In genomic region chr2:37602702-37603101, GRCh38 we compare ENCODE assay signal across 35 cellular contexts.
DNase-seq lines count a peak whose midpoint lies in the region; ATAC-seq, FAIRE-seq and TF ChIP-seq lines count a peak whose summit lies in the region.
"Had no signal": no experiment of that assay in that cellular context is flagged by ENCODE, and none has a peak within 500 bp of the region (broad histone marks: within the 10 kb centered on the region; RNA-seq: fewer than 3 reads in every experiment).

No MANE protein-coding gene starts in this region.

- no peak overlapping the region for H3K9ac ChIP-seq in OCI-LY3 (ENCODE audit: low read length)

- H3K4me2 ChIP-seq in OCI-LY3 (ENCODE audit: low read length) = peak overlapping the region; percentile 30

- no peak overlapping the region for H3K4me3 ChIP-seq in OCI-LY3 (ENCODE audit: low read length)
- H3K4me3 ChIP-seq: ascending aorta, cardiac muscle cell, coronary artery, HAP-1, lower lobe of right lung, MG63, Peyer's patch, skin epidermis had no signal

- no peak for ATAC-seq in natural killer cell
- ATAC-seq: esophagus mucosa, heart right ventricle, lower lobe of right lung had no signal

- peak overlapping the region; percentile 16 for H3K4me3 Mint-ChIP-seq in activated T-cell treated with anti-CD3 and anti-CD28 coated beads, Interleukin-2, amount 50 U/mL, for 24 hours
- peak overlapping the region; percentile 86 for H3K4me3 Mint-ChIP-seq in natural killer cell
- no peak overlapping the region for H3K4me3 Mint-ChIP-seq in glutamatergic neuron (ENCODE audit: unreplicated experiment)
- H3K4me3 Mint-ChIP-seq: activated T-helper 1 cell treated with anti-CD3 and anti-CD28 coated beads, Interleukin-12 subunit alpha, Interleukin-12 subunit beta, Interleukin-2, Interleukin-4 antibody, amounts not matched to agents 30 ng/mL and 10 ng/mL and 1 ng/mL, durations not matched to agents 14 hours and 24 hours and 36 hours; endodermal cell; nephron; type B pancreatic cell had no signal

- H3K36me3 ChIP-seq in OCI-LY3 (replicated peaks; ENCODE audit: low read depth, low read length) = no peaks in the 10 kb centered on the region
- H3K36me3 ChIP-seq: ascending aorta, cardiac muscle cell, HAP-1, heart right ventricle, lower lobe of right lung, MG63, Peyer's patch had no signal

- H3K27me3 Mint-ChIP-seq in activated T-cell treated with anti-CD3 and anti-CD28 coated beads, Interleukin-2, amount 50 U/mL, for 24 hours = no peaks in the 10 kb centered on the region
- H3K27me3 Mint-ChIP-seq in natural killer cell (ENCODE audit: low read depth in 2 of 2) = no peaks in the 10 kb centered on the region
- H3K27me3 Mint-ChIP-seq in glutamatergic neuron (ENCODE audit: unreplicated experiment) = no peaks in the 10 kb centered on the region
- H3K27me3 Mint-ChIP-seq: type B pancreatic cell had no signal

- H3K9me3 ChIP-seq in OCI-LY3 (ENCODE audit: insufficient read depth, low read length) = peaks cover 11% of the 10 kb centered on the region; the same call in 1 of the 2 replicates
- H3K9me3 ChIP-seq: HAP-1, Peyer's patch had no signal

- H3K36me3 Mint-ChIP-seq in activated T-cell treated with anti-CD3 and anti-CD28 coated beads, Interleukin-2, amount 50 U/mL, for 24 hours (ENCODE audit: low read depth) = peaks cover 29% of the 10 kb centered on the region
- H3K36me3 Mint-ChIP-seq in natural killer cell = peaks cover 62% of the 10 kb centered on the region
- H3K36me3 Mint-ChIP-seq in glutamatergic neuron (ENCODE audit: unreplicated experiment) = no peaks in the 10 kb centered on the region
- H3K36me3 Mint-ChIP-seq: type B pancreatic cell had no signal

- no peak for DNase-seq in activated T-cell treated with anti-CD3 and anti-CD28 coated beads, Interleukin-2, amount 50 U/mL, for 24 hours
- DNase-seq in activated T-cell treated with anti-CD3 and anti-CD28 coated beads for 4 hours (no peak), GM12891 (ENCODE audit: insufficient read length, low spot score) (no peak), natural killer cell (no peak), glutamatergic neuron (no peak), SKM-1 treated with dmso at 0.1 percent for 144 hours (lab: John Stamatoyannopoulos, UW; ENCODE audit: unreplicated experiment) (no peak), G401 (ENCODE audit: low spot score) (no peak)
- DNase-seq: ACHN, DND-41, endodermal cell, foreskin fibroblast, heart right ventricle, KG1, lower lobe of right lung, MG63, NCI-H1417, NCI-H2081 treated with DMSO at 0.1 percent for 48 hours, NCI-H226, NCI-H69, Peyer's patch, retina, SIG-M5, substantia nigra, SW 1271 had no signal

- intact Hi-C loops in natural killer cell (cut with micrococcal nuclease) = loop anchor here (2.0 kb wide), 1 partner anchor 22 kb away; no protein-coding TSS in a partner anchor

- H3K9me3 Mint-ChIP-seq in activated T-cell treated with anti-CD3 and anti-CD28 coated beads, Interleukin-2, amount 50 U/mL, for 24 hours = peaks cover 16% of the 10 kb centered on the region
- H3K9me3 Mint-ChIP-seq in natural killer cell (peaks cover 7 to 29% of the 10 kb centered on the region in 2 donors), glutamatergic neuron (ENCODE audit: unreplicated experiment) (no peaks in the 10 kb centered on the region)
- H3K9me3 Mint-ChIP-seq: type B pancreatic cell had no signal

- in situ Hi-C loops in G401 (cut with HindIII; ENCODE audit: low sequenced_read_pairs) = no loop called here

- H4K20me1 ChIP-seq in OCI-LY3 (ENCODE audit: insufficient read depth, low read length) = no peaks in the 10 kb centered on the region

- no peaks in the 10 kb centered on the region for H3K79me2 ChIP-seq in OCI-LY3 (ENCODE audit: low read length)

- H3K4me1 ChIP-seq in OCI-LY3 (ENCODE audit: low read length) = peaks cover 35% of the 10 kb centered on the region
- H3K4me1 ChIP-seq: HAP-1, Peyer's patch had no signal

- TF ChIP-seq CTCF in OCI-LY3 (IDR thresholded peaks at IDR 0.05; ENCODE audit: low read depth, low read length) (no peak), natural killer cell (IDR thresholded peaks at IDR 0.05) (no peak), glutamatergic neuron (IDR thresholded peaks at IDR 0.05; ENCODE audit: partially characterized antibody, unreplicated experiment) (no peak)

- H3K27ac ChIP-seq in OCI-LY3 (ENCODE audit: low read length) = no peak overlapping the region
- H3K27ac ChIP-seq: ascending aorta, cardiac muscle cell, coronary artery, heart right ventricle, lower lobe of right lung, Peyer's patch had no signal

- peaks cover 54% of the 10 kb centered on the region for H3K4me1 Mint-ChIP-seq in activated T-cell treated with anti-CD3 and anti-CD28 coated beads, Interleukin-2, amount 50 U/mL, for 24 hours (ENCODE audit: low read depth)
- H3K4me1 Mint-ChIP-seq in natural killer cell = peaks cover 63 to 70% of the 10 kb centered on the region in 2 donors
- H3K4me1 Mint-ChIP-seq in glutamatergic neuron (ENCODE audit: low read depth, unreplicated experiment) = no peaks in the 10 kb centered on the region
- H3K4me1 Mint-ChIP-seq: endodermal cell had no signal

- H3K27ac Mint-ChIP-seq in activated T-cell treated with anti-CD3 and anti-CD28 coated beads, Interleukin-2, amount 50 U/mL, for 24 hours = peak overlapping the region; percentile 55
- H3K27ac Mint-ChIP-seq in natural killer cell (peak overlapping the region; percentile 98 to 99), glutamatergic neuron (ENCODE audit: unreplicated experiment) (no peak overlapping the region)
- H3K27ac Mint-ChIP-seq: activated naive CD4-positive, alpha-beta T cell treated with anti-CD3 and anti-CD28 coated beads, Interleukin-2, amount 50 U/mL, for 72 hours; activated T-helper 1 cell treated with anti-CD3 and anti-CD28 coated beads, Interleukin-12 subunit alpha, Interleukin-12 subunit beta, Interleukin-2, Interleukin-4 antibody, amounts not matched to agents 30 ng/mL and 10 ng/mL and 1 ng/mL, durations not matched to agents 14 hours and 24 hours and 36 hours; endodermal cell; nephron; type B pancreatic cell had no signal

- H3K27me3 ChIP-seq in OCI-LY3 (ENCODE audit: low read depth, low read length) = no peaks in the 10 kb centered on the region
- H3K27me3 ChIP-seq: ascending aorta, cardiac muscle cell, heart right ventricle, MG63, Peyer's patch had no signal

- no peak overlapping the region for H2AFZ ChIP-seq in OCI-LY3 (ENCODE audit: low read depth, low read length)

- FAIRE-seq in GM12891 (lab: Jason Lieb, UNC) = peak; percentile 63

- no peak for TF ChIP-seq POLR2A in GM12891 (IDR thresholded peaks at IDR 0.05; ENCODE audit: low read depth, low read length)

TF ChIP-seq in GM12891, 5 proteins besides CTCF, POLR2A, EP300 and RAD21:
- TF ChIP-seq POU2F2 (IDR thresholded peaks at IDR 0.05; ENCODE audit: low read depth, low read length) (no peak), POLR2AphosphoS5 (IDR thresholded peaks at IDR 0.05; ENCODE audit: low read depth, low read length) (no peak), SPI1 (IDR thresholded peaks at IDR 0.05; ENCODE audit: low read depth, low read length) (no peak), PAX5 (IDR thresholded peaks at IDR 0.05; ENCODE audit: insufficient read depth, low read length, severe bottlenecking) (no peak), TAF1 (IDR thresholded peaks at IDR 0.05; ENCODE audit: low read depth, low read length) (no peak)
